Comparison of ENCODE assay signal across 19 cellular contexts in the genomic region with DNA sequence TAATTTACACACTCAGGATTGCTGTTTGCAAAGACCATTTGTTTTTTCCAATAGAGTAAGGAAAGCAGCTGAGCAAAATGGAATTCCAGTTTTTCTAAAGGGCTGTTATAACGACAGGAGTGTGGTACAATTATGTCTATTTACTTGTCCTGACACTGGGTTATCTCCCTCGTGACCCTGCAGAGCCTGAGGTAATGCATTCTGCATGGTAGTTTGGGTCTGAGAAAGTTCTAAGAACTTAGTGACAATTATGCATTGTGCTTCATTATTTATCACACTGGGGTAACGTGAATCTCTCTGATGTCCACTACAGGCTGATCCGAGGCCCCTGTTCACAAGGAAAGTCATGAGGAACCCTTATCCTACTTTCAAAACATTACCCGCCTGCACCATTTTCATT. TPM values are rescaled to one million over a fixed set of nuclear protein-coding genes. Genes with fewer than 3 reads are reported as not detected.
DNase-seq lines count a peak whose midpoint lies in the region; ATAC-seq and TF ChIP-seq lines count a peak whose summit lies in the region.
"Had no signal": no experiment of that assay in that cellular context is flagged by ENCODE, and none has a peak within 500 bp of the region (broad histone marks: within the 10 kb centered on the region; RNA-seq: fewer than 3 reads in every experiment).

No MANE protein-coding gene starts in this region.

- H3K4me1 Mint-ChIP-seq in neural crest cell: peaks cover 31% of the 10 kb centered on the region
- H3K4me1 Mint-ChIP-seq: B cell, IgD-negative memory B cell had no signal

- H3K4me3 Mint-ChIP-seq in neural crest cell: peak overlapping the region; percentile 5
- H3K4me3 Mint-ChIP-seq: B cell; CD4-positive, alpha-beta T cell; IgD-negative memory B cell had no signal

- H3K27me3 Mint-ChIP-seq in neural crest cell (ENCODE audit: low read depth): no peaks in the 10 kb centered on the region
- H3K27me3 Mint-ChIP-seq: B cell; CD4-positive, alpha-beta T cell; IgD-negative memory B cell had no signal

- H3K9me3 Mint-ChIP-seq in neural crest cell: peaks cover 13% of the 10 kb centered on the region
- H3K9me3 Mint-ChIP-seq: CD4-positive, alpha-beta T cell had no signal

- peaks cover 15% of the 10 kb centered on the region for H3K36me3 Mint-ChIP-seq in neural crest cell (ENCODE audit: low read depth)
- H3K36me3 Mint-ChIP-seq: IgD-negative memory B cell had no signal

- no peak for TF ChIP-seq CTCF in neural crest cell (conservative IDR thresholded peaks at IDR 0.05)
- TF ChIP-seq CTCF in GM20000 (IDR thresholded peaks at IDR 0.05; ENCODE audit: extremely low read depth, missing control alignments): no peak

- ATAC-seq in GM18517 (IDR thresholded peaks at IDR 0.05; ENCODE audit: unreplicated experiment): no peak
- ATAC-seq: GM12878 had no signal

- peak overlapping the region; percentile 73 for H3K27ac Mint-ChIP-seq in neural crest cell (ENCODE audit: unreplicated experiment)
- H3K27ac Mint-ChIP-seq: B cell; CD4-positive, alpha-beta T cell; IgD-negative memory B cell had no signal

- peak; percentile 3 for DNase-seq in HuH-7 (ENCODE audit: low spot score)
- DNase-seq in epidermal melanocyte (ENCODE audit: insufficient read length, low spot score): peak; percentile 50
- no peak for DNase-seq in neural crest cell (ENCODE audit: low read depth, low spot score)
- DNase-seq in NCI-H128 (lab: John Stamatoyannopoulos, UW; ENCODE audit: unreplicated experiment): no peak
- no peak for DNase-seq in NCI-H187 (lab: John Stamatoyannopoulos, UW)
- DNase-seq in GM20000 (ENCODE audit: low spot score): no peak
- DNase-seq: ACHN; C1 segment of cervical spinal cord; CD4-positive, alpha-beta T cell; DMS79; GM23248; H7; KG1 had no signal

RNA-seq across cellular contexts. Expression of a gene that starts 50.7 kb away (rescaled TPM):
- 26.8 and 27.9 TPM in 2 replicates for total RNA-seq in neural crest cell
- total RNA-seq: A172; B cell; CD4-positive, alpha-beta T cell; G401; GM12878 had no signal

Comparison
In these comparisons a context has a peak if more than half of its experiments do, and no peak if none do; other contexts are left out.
1. DNase-seq: peak in HuH-7 (single experiment) and epidermal melanocyte (single experiment); none in neural crest cell (single experiment), NCI-H128 (single experiment), NCI-H187 (0 of 2) and GM20000 (single experiment).